ENCODE assay signal across 20 cellular contexts in the genomic region with DNA sequence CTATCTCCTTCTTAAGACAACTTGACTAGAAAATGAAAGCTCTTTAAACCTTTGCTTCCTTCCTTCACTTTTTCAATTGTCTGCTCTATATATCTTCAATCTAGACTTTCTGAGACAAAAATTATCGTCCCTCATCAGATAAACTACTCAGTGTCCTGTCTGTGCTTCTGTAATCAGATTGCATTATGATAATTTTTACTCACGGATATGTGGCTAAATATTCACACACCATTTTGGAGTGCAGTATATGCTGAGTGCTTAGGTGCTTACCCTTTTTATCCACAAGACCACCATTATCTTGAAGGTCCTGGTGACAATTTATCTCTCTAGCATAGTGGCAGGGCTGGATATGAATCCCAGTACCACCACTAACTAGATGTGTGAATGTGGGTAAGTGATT.
DNase-seq lines count a peak whose midpoint lies in the region; ATAC-seq lines count a peak whose summit lies in the region.
"Had no signal": no experiment of that assay in that cellular context is flagged by ENCODE, and none has a peak within 500 bp of the region (broad histone marks: within the 10 kb centered on the region; RNA-seq: fewer than 3 reads in every experiment).

No MANE protein-coding gene starts in this region.

- no peaks in the 10 kb centered on the region for H3K36me3 Mint-ChIP-seq in dendritic cell treated with granulocyte-macrophage colony-stimulating factor and Interleukin-4, amounts not matched to agents 40 ng/mL and 50 ng/mL, for 4 days (ENCODE audit: low read depth)
- H3K36me3 Mint-ChIP-seq: CD4-positive, CD25-positive, alpha-beta regulatory T cell; CD8-positive, alpha-beta T cell had no signal

- no peaks in the 10 kb centered on the region for H3K79me2 ChIP-seq in Karpas-422 (ENCODE audit: low read length)

- ATAC-seq in HG02588 (IDR thresholded peaks at IDR 0.05; ENCODE audit: unreplicated experiment) = no peak
- ATAC-seq: CD8-positive, alpha-beta T cell; GM12878 had no signal

- H3K4me2 ChIP-seq in Karpas-422 (ENCODE audit: low read depth, low read length, poor library complexity, severe bottlenecking) = peak overlapping the region; percentile 68
- H3K4me2 ChIP-seq: BLaER1 had no signal

- H3K27ac Mint-ChIP-seq in dendritic cell treated with granulocyte-macrophage colony-stimulating factor and Interleukin-4, amounts not matched to agents 40 ng/mL and 50 ng/mL, for 4 days = peak overlapping the region; percentile 83
- H3K27ac Mint-ChIP-seq: B cell; CD4-positive, CD25-positive, alpha-beta regulatory T cell; CD8-positive, alpha-beta T cell had no signal

- H3K4me3 Mint-ChIP-seq in dendritic cell treated with granulocyte-macrophage colony-stimulating factor and Interleukin-4, amounts not matched to agents 40 ng/mL and 50 ng/mL, for 4 days = no peak overlapping the region
- H3K4me3 Mint-ChIP-seq: B cell; CD4-positive, CD25-positive, alpha-beta regulatory T cell; CD8-positive, alpha-beta T cell had no signal

- H3K4me1 ChIP-seq in Karpas-422 (ENCODE audit: low read length) = peaks cover 52% of the 10 kb centered on the region
- H3K4me1 ChIP-seq: Caco-2 had no signal

- no peaks in the 10 kb centered on the region for H3K27me3 ChIP-seq in Karpas-422 (ENCODE audit: low read length)
- H3K27me3 ChIP-seq: BLaER1 had no signal

- DNase-seq in Karpas-422 (peak; percentile 65), SK-N-DZ (ENCODE audit: low spot score) (peak; percentile 10), DMS 273 treated with DMSO at 0.1 percent for 48 hours (lab: John Stamatoyannopoulos, UW) (no peak), NCI-H1092 (lab: John Stamatoyannopoulos, UW) (no peak)
- DNase-seq: Caco-2; CD4-positive, CD25-positive, alpha-beta regulatory T cell; CD8-positive, alpha-beta T cell; DMS79; EL; GDM1; GM23248; H7; HCEC 1CT had no signal

- H3K9me2 ChIP-seq in Karpas-422 (replicated peaks; ENCODE audit: insufficient read depth, low read length) = 0 out of 2 replicates have a peak, but pooled peaks cover 11% of the 10 kb centered on the region

- peak overlapping the region; percentile 26 for H3K9ac ChIP-seq in Karpas-422 (ENCODE audit: low read length)
- H3K9ac ChIP-seq: BLaER1, GM23248 had no signal

- H3K36me3 ChIP-seq in Karpas-422 (ENCODE audit: insufficient read depth, low read length) = no peaks in the 10 kb centered on the region
- H3K36me3 ChIP-seq: BLaER1 had no signal

- H3K4me1 Mint-ChIP-seq in dendritic cell treated with granulocyte-macrophage colony-stimulating factor and Interleukin-4, amounts not matched to agents 40 ng/mL and 50 ng/mL, for 4 days (ENCODE audit: low read depth) = peaks cover 32% of the 10 kb centered on the region
- H3K4me1 Mint-ChIP-seq: CD4-positive, CD25-positive, alpha-beta regulatory T cell had no signal

- H3K9me3 Mint-ChIP-seq in dendritic cell treated with granulocyte-macrophage colony-stimulating factor and Interleukin-4, amounts not matched to agents 40 ng/mL and 50 ng/mL, for 4 days = no peaks in the 10 kb centered on the region

- H3K27ac ChIP-seq in Karpas-422 (ENCODE audit: low read length) = peak overlapping the region; percentile 89
- H3K27ac ChIP-seq: 22Rv1, BLaER1, C4-2B, GM23248 had no signal

- no peaks in the 10 kb centered on the region for H4K20me1 ChIP-seq in Karpas-422 (ENCODE audit: insufficient read depth, low read depth, low read length)
- H4K20me1 ChIP-seq: BLaER1 had no signal

- no peaks in the 10 kb centered on the region for H3K9me3 ChIP-seq in Karpas-422 (ENCODE audit: low read length)
- H3K9me3 ChIP-seq: BLaER1, Caco-2 had no signal

- H2AFZ ChIP-seq in Karpas-422 (ENCODE audit: low read length) = peak overlapping the region; percentile 45
- H2AFZ ChIP-seq: GM23248 had no signal

- intact Hi-C loops in dendritic cell treated with granulocyte-macrophage colony-stimulating factor and Interleukin-4, amounts not matched to agents 40 ng/mL and 50 ng/mL, for 4 days (cut with micrococcal nuclease) = loop anchor here (5.0 kb wide), 3 partner anchors 170 to 950 kb away; no protein-coding TSS in a partner anchor

- peak overlapping the region; percentile 33 for H3K4me3 ChIP-seq in Karpas-422 (ENCODE audit: low read length)
- H3K4me3 ChIP-seq: BLaER1, GM12878, GM23248 had no signal

- peaks cover 10% of the 10 kb centered on the region for H3K27me3 Mint-ChIP-seq in dendritic cell treated with granulocyte-macrophage colony-stimulating factor and Interleukin-4, amounts not matched to agents 40 ng/mL and 50 ng/mL, for 4 days
- H3K27me3 Mint-ChIP-seq: B cell; CD4-positive, CD25-positive, alpha-beta regulatory T cell had no signal

Comparison
In these comparisons a context has a peak if more than half of its experiments do, and no peak if none do; other contexts are left out.
1. DNase-seq: peak in Karpas-422 (single experiment) and SK-N-DZ (single experiment); none in DMS 273 treated with DMSO at 0.1 percent for 48 hours (single experiment) and NCI-H1092 (single experiment).